In the genomic region with DNA sequence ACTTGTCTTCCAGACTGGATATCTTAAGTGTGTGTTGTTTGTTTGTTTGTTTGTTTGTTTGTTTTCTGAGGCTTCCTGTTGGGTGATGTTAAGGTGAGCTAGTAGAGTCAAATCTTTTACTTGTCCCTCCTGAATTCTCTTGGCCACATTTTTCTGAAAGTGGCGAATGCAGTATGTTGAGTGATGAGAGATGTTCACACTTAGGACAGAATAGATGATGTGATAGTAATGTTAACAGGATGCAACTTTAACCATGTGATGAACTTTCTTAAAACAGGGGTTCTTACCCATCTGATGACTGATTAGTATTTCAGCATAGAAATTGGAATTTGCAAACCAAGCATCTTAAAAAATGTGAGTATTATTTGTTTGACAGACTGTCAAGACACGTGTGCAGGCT, we compare ENCODE assay signal across 26 cellular contexts.
"Had no signal": no experiment of that assay in that cellular context is flagged by ENCODE, and none has a peak within 500 bp of the region (broad histone marks: within the 10 kb centered on the region; RNA-seq: fewer than 3 reads in every experiment).

No MANE protein-coding gene starts in this region.

- H3K4me1 Mint-ChIP-seq: naive B cell; stimulated activated naive B cell treated with anti-CD40 and anti-IgM and Interleukin-4, amounts not matched to agents 10 μg/mL and 1 μg/mL and 100 μg/mL, for 72 hours had no signal

- H3K4me1 ChIP-seq: testis, thyroid gland, transverse colon, upper lobe of left lung, vagina had no signal

- H3K27ac Mint-ChIP-seq: naive B cell; progenitor cell of endocrine pancreas; stimulated activated naive B cell treated with anti-CD40 and anti-IgM and Interleukin-4, amounts not matched to agents 10 μg/mL and 1 μg/mL and 100 μg/mL, for 72 hours had no signal

- DNase-seq: hippocampal formation; kidney; left ventricle myocardium inferior; mesendoderm; naive B cell; ovary; retina; right cardiac atrium; stimulated activated CD4-positive, alpha-beta T cell treated with anti-CD3 and anti-CD28 coated beads, Interleukin-12 subunit alpha, Interleukin-12 subunit beta, amount 100 ng/mL, for 4 hours; stimulated activated CD4-positive, alpha-beta T cell treated with anti-CD3 and anti-CD28 coated beads, Interleukin-15, amount 100 ng/mL, for 24 hours; stimulated activated CD4-positive, alpha-beta T cell treated with anti-CD3 and anti-CD28 coated beads, Interleukin-2, amount 100 ng/mL, for 24 hours; stimulated activated CD4-positive, alpha-beta T cell treated with anti-CD3 and anti-CD28 coated beads, Interleukin-4, amount 100 ng/mL, for 1 hour; stimulated activated naive B cell treated with anti-CD40 and anti-IgM and Interleukin-4, amounts not matched to agents 10 μg/mL and 1 μg/mL and 100 μg/mL, for 72 hours; stimulated activated naive CD8-positive, alpha-beta T cell treated with anti-CD3 and anti-CD28 coated beads, Interleukin-15, Interleukin-2, amounts not matched to agents 100 U/mL and 50 U/mL, for 24 hours; stomach; testis; thyroid gland; transverse colon; upper lobe of left lung had no signal

- H3K27me3 ChIP-seq: ovary, stomach, testis, thyroid gland, transverse colon, upper lobe of left lung, vagina had no signal

- H3K9me3 Mint-ChIP-seq: natural killer cell treated with Interleukin-12 subunit alpha and Interleukin-12 subunit beta and Interleukin-15 and Interleukin-18, amount 100 ng/mL, for 72 hours had no signal

- FAIRE-seq: islet of Langerhans, kidney had no signal

- H3K36me3 Mint-ChIP-seq: natural killer cell treated with Interleukin-12 subunit alpha and Interleukin-12 subunit beta and Interleukin-15 and Interleukin-18, amount 100 ng/mL, for 72 hours had no signal

- H3K9me3 ChIP-seq: ovary, stomach, testis, thyroid gland, transverse colon, upper lobe of left lung, vagina had no signal

- H3K27ac ChIP-seq: left ventricle myocardium inferior, ovary, skin epidermis, stomach, testis, thyroid gland, transverse colon, upper lobe of left lung, vagina had no signal

- H3K4me3 Mint-ChIP-seq: mesothelial cell of epicardium; naive B cell; natural killer cell treated with Interleukin-12 subunit alpha and Interleukin-12 subunit beta and Interleukin-15 and Interleukin-18, amount 100 ng/mL, for 72 hours; stimulated activated naive B cell treated with anti-CD40 and anti-IgM and Interleukin-4, amounts not matched to agents 10 μg/mL and 1 μg/mL and 100 μg/mL, for 72 hours had no signal

- H3K36me3 ChIP-seq: left ventricle myocardium inferior, ovary, stomach, thyroid gland, transverse colon, upper lobe of left lung, vagina had no signal

- H3K4me3 ChIP-seq: left ventricle myocardium inferior, lung, ovary, skin epidermis, stomach, testis, thyroid gland, transverse colon, upper lobe of left lung, vagina had no signal

- H3K27me3 Mint-ChIP-seq: naive B cell; natural killer cell treated with Interleukin-12 subunit alpha and Interleukin-12 subunit beta and Interleukin-15 and Interleukin-18, amount 100 ng/mL, for 72 hours; progenitor cell of endocrine pancreas; stimulated activated naive B cell treated with anti-CD40 and anti-IgM and Interleukin-4, amounts not matched to agents 10 μg/mL and 1 μg/mL and 100 μg/mL, for 72 hours had no signal
